In the genomic region with DNA sequence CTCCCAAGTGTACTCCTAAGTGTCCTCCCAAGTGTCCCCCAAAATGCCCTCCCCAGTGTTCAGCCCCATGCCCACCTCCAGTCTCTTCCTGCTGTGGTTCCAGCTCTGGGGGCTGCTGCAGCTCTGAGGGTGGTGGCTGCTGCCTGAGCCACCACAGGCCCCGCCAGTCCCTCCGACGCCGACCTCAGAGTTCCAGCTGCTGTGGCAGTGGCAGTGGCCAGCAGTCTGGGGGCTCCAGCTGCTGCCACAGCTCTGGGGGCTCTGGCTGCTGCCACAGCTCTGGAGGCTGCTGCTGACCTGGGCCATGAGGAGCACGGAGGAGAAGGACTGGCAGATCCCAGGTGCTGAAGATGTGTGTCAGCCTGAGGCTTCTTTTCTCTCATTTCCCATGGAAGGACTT, we compare ENCODE assay signal across 12 cellular contexts. TPM values are rescaled to one million over a fixed set of nuclear protein-coding genes. Genes with fewer than 3 reads are reported as not detected.
"Had no signal": no experiment of that assay in that cellular context is flagged by ENCODE, and none has a peak within 500 bp of the region (broad histone marks: within the 10 kb centered on the region; RNA-seq: fewer than 3 reads in every experiment).

No MANE protein-coding gene starts in this region.

- H3K36me3 ChIP-seq: HAP-1 had no signal

- H3K4me2 ChIP-seq: GM23338 had no signal

- H3K27ac ChIP-seq: GM23248 had no signal

- ATAC-seq: GM23338, HCT116 had no signal

- DNase-seq: GM23248, GOT3, H7, H9, HCEC 1CT, HFFc6 had no signal

- H3K4me3 ChIP-seq: GM23248, GM23338, HAP-1 had no signal

- H3K4me1 ChIP-seq: HAP-1 had no signal

- H3K9me3 ChIP-seq: HAP-1 had no signal

- FAIRE-seq: H1, H54 had no signal

RNA-seq across cellular contexts. Expression of a gene that starts 1.0 kb away (rescaled TPM):
- total RNA-seq: GM23248, GM23338, H1, H4, H7, H9, HFFc6 had no signal
- polyA plus RNA-seq: GM23248, GM23338, H1 had no signal

RNA-seq across cellular contexts. Expression of a gene that starts 2.7 kb away (rescaled TPM):
- total RNA-seq: GM23248, GM23338, H1, H4, H7, H9, HFFc6 had no signal
- polyA plus RNA-seq: GM23248, GM23338, H1 had no signal

RNA-seq across cellular contexts. Expression of a gene that starts 55.0 kb away (rescaled TPM):
- total RNA-seq: GM23248, GM23338, H1, H4, H7, H9, HFFc6 had no signal
- polyA plus RNA-seq: GM23248, GM23338, H1 had no signal
